In genomic region chr5:112921031-112921832, GRCh38 we compare ENCODE assay signal across 1 cellular context.
TF ChIP-seq lines count a peak whose summit lies in the region.

No MANE protein-coding gene starts in this region.

TF ChIP-seq in K562, 482 proteins besides CTCF, POLR2A, EP300 and RAD21 (continued from another document and continues in another):
- TF ChIP-seq RBM14 (IDR thresholded peaks at IDR 0.05; ENCODE audit: borderline replicate concordance, insufficient read depth, low read depth, low read length) (no peak; the same call in 1 of the 2 replicates), TBP (optimal IDR thresholded peaks at IDR 0.05; ENCODE audit: low read depth, low read length) (peak; percentile 9), ZNF316 (IDR thresholded peaks at IDR 0.05) (no peak), TCF7L2 (IDR thresholded peaks at IDR 0.05; ENCODE audit: low read depth, low read length) (no peak), SMAD1 (IDR thresholded peaks at IDR 0.05; ENCODE audit: low read depth, low read length, partially characterized antibody) (no peak), IRF2 (CRISPR knock-in tag; IDR thresholded peaks at IDR 0.05) (no peak), KLF16 (IDR thresholded peaks at IDR 0.05) (no peak), PHF20 (IDR thresholded peaks at IDR 0.05; ENCODE audit: partially characterized antibody) (no peak), NR2C2 (CRISPR knock-in tag; IDR thresholded peaks at IDR 0.05) (no peak), NR2C2 (tag; IDR thresholded peaks at IDR 0.05) (no peak), TEAD2 (tag; IDR thresholded peaks at IDR 0.05) (no peak), ZNF507 (tag; conservative IDR thresholded peaks at IDR 0.05) (no peak), ARID2 (IDR thresholded peaks at IDR 0.05) (no peak), GTF2F1 (IDR thresholded peaks at IDR 0.05; ENCODE audit: low read depth, low read length) (no peak), ZNF398 (CRISPR knock-in tag; IDR thresholded peaks at IDR 0.05) (no peak), ZBTB7A (IDR thresholded peaks at IDR 0.05; ENCODE audit: borderline replicate concordance, control insufficient read depth, low read depth, low read length) (peak; percentile 90), PHB2 (IDR thresholded peaks at IDR 0.05; ENCODE audit: low read depth) (no peak), NFIC (IDR thresholded peaks at IDR 0.05) (peak; percentile 45), TCF3 (CRISPR knock-in tag; IDR thresholded peaks at IDR 0.05) (no peak), LEF1 (IDR thresholded peaks at IDR 0.05) (no peak), SRSF7 (optimal IDR thresholded peaks at IDR 0.05; ENCODE audit: low read depth, low read length) (no peak), ID3 (CRISPR knock-in tag; IDR thresholded peaks at IDR 0.05) (no peak), ID3 (tag; IDR thresholded peaks at IDR 0.05) (no peak), GABPB1 (CRISPR knock-in tag; IDR thresholded peaks at IDR 0.05) (peak; percentile 38; the same call in 1 of the 2 replicates), U2AF2 (optimal IDR thresholded peaks at IDR 0.05; ENCODE audit: low read depth, low read length) (no peak), CHCHD3 (CRISPR knock-in tag; IDR thresholded peaks at IDR 0.05) (no peak), POU5F1 (IDR thresholded peaks at IDR 0.05; ENCODE audit: borderline replicate concordance, low read depth, low read length, partially characterized antibody) (no peak), KDM2B (CRISPR knock-in tag; IDR thresholded peaks at IDR 0.05) (no peak), ZNF707 (CRISPR knock-in tag; conservative IDR thresholded peaks at IDR 0.05) (no peak), DDX20 (tag; IDR thresholded peaks at IDR 0.05; ENCODE audit: low read depth) (no peak), HDGF (IDR thresholded peaks at IDR 0.05) (no peak), ZNF584 (CRISPR knock-in tag; IDR thresholded peaks at IDR 0.05; ENCODE audit: low read depth) (no peak), SAFB (IDR thresholded peaks at IDR 0.05; ENCODE audit: borderline replicate concordance, low read depth, low read length) (peak; percentile 28; the same call in 1 of the 2 replicates), XRCC4 (IDR thresholded peaks at IDR 0.05; ENCODE audit: extremely low read depth, insufficient read depth, insufficient read length) (no peak), ZNF41 (CRISPR knock-in tag; conservative IDR thresholded peaks at IDR 0.05) (no peak), PHTF2 (CRISPR knock-in tag; IDR thresholded peaks at IDR 0.05) (no peak), MECOM (CRISPR knock-in tag; IDR thresholded peaks at IDR 0.05) (no peak), NFIX (CRISPR knock-in tag; IDR thresholded peaks at IDR 0.05; ENCODE audit: low read depth) (no peak), MCM3 (IDR thresholded peaks at IDR 0.05) (no peak), ARNT (IDR thresholded peaks at IDR 0.05) (no peak), FOXJ2 (tag; IDR thresholded peaks at IDR 0.05) (no peak), ZBED1 (IDR thresholded peaks at IDR 0.05) (no peak), MYNN (IDR thresholded peaks at IDR 0.05) (no peak), MYNN (CRISPR knock-in tag; IDR thresholded peaks at IDR 0.05) (no peak), KDM5B (IDR thresholded peaks at IDR 0.05; ENCODE audit: insufficient replicate concordance, low read depth, low read length) (no peak), DNMT1 (IDR thresholded peaks at IDR 0.05) (no peak), SNIP1 (IDR thresholded peaks at IDR 0.05; ENCODE audit: low read depth) (no peak), JUNB (CRISPR knock-in tag; conservative IDR thresholded peaks at IDR 0.05) (no peak), ZFX (CRISPR knock-in tag; IDR thresholded peaks at IDR 0.05) (peak; percentile 97), GATA2 (CRISPR knock-in tag; IDR thresholded peaks at IDR 0.05) (no peak), ZNF197 (CRISPR knock-in tag; IDR thresholded peaks at IDR 0.05; ENCODE audit: low read depth) (no peak), FOXM1 (IDR thresholded peaks at IDR 0.05; ENCODE audit: low read depth) (no peak), FOXM1 (CRISPR knock-in tag; IDR thresholded peaks at IDR 0.05; ENCODE audit: low read depth) (no peak), NCOA4 (IDR thresholded peaks at IDR 0.05; ENCODE audit: partially characterized antibody) (no peak), USF1 (CRISPR knock-in tag; IDR thresholded peaks at IDR 0.05) (no peak; the same call in 1 of the 2 replicates)
- TF ChIP-seq, protein P1, sequence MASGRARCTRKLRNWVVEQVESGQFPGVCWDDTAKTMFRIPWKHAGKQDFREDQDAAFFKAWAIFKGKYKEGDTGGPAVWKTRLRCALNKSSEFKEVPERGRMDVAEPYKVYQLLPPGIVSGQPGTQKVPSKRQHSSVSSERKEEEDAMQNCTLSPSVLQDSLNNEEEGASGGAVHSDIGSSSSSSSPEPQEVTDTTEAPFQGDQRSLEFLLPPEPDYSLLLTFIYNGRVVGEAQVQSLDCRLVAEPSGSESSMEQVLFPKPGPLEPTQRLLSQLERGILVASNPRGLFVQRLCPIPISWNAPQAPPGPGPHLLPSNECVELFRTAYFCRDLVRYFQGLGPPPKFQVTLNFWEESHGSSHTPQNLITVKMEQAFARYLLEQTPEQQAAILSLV (tag; IDR thresholded peaks at IDR 0.05) = no peak
- TF ChIP-seq, protein P2, sequence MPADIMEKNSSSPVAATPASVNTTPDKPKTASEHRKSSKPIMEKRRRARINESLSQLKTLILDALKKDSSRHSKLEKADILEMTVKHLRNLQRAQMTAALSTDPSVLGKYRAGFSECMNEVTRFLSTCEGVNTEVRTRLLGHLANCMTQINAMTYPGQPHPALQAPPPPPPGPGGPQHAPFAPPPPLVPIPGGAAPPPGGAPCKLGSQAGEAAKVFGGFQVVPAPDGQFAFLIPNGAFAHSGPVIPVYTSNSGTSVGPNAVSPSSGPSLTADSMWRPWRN (IDR thresholded peaks at IDR 0.05; ENCODE audit: low read depth) = no peak
- TF ChIP-seq, protein P3, sequence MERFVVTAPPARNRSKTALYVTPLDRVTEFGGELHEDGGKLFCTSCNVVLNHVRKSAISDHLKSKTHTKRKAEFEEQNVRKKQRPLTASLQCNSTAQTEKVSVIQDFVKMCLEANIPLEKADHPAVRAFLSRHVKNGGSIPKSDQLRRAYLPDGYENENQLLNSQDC (CRISPR knock-in tag; IDR thresholded peaks at IDR 0.05) = no peak
- TF ChIP-seq, protein P4, sequence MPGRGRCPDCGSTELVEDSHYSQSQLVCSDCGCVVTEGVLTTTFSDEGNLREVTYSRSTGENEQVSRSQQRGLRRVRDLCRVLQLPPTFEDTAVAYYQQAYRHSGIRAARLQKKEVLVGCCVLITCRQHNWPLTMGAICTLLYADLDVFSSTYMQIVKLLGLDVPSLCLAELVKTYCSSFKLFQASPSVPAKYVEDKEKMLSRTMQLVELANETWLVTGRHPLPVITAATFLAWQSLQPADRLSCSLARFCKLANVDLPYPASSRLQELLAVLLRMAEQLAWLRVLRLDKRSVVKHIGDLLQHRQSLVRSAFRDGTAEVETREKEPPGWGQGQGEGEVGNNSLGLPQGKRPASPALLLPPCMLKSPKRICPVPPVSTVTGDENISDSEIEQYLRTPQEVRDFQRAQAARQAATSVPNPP (IDR thresholded peaks at IDR 0.05; ENCODE audit: borderline replicate concordance, insufficient read depth, insufficient read length) = no peak
- TF ChIP-seq, protein P5, sequence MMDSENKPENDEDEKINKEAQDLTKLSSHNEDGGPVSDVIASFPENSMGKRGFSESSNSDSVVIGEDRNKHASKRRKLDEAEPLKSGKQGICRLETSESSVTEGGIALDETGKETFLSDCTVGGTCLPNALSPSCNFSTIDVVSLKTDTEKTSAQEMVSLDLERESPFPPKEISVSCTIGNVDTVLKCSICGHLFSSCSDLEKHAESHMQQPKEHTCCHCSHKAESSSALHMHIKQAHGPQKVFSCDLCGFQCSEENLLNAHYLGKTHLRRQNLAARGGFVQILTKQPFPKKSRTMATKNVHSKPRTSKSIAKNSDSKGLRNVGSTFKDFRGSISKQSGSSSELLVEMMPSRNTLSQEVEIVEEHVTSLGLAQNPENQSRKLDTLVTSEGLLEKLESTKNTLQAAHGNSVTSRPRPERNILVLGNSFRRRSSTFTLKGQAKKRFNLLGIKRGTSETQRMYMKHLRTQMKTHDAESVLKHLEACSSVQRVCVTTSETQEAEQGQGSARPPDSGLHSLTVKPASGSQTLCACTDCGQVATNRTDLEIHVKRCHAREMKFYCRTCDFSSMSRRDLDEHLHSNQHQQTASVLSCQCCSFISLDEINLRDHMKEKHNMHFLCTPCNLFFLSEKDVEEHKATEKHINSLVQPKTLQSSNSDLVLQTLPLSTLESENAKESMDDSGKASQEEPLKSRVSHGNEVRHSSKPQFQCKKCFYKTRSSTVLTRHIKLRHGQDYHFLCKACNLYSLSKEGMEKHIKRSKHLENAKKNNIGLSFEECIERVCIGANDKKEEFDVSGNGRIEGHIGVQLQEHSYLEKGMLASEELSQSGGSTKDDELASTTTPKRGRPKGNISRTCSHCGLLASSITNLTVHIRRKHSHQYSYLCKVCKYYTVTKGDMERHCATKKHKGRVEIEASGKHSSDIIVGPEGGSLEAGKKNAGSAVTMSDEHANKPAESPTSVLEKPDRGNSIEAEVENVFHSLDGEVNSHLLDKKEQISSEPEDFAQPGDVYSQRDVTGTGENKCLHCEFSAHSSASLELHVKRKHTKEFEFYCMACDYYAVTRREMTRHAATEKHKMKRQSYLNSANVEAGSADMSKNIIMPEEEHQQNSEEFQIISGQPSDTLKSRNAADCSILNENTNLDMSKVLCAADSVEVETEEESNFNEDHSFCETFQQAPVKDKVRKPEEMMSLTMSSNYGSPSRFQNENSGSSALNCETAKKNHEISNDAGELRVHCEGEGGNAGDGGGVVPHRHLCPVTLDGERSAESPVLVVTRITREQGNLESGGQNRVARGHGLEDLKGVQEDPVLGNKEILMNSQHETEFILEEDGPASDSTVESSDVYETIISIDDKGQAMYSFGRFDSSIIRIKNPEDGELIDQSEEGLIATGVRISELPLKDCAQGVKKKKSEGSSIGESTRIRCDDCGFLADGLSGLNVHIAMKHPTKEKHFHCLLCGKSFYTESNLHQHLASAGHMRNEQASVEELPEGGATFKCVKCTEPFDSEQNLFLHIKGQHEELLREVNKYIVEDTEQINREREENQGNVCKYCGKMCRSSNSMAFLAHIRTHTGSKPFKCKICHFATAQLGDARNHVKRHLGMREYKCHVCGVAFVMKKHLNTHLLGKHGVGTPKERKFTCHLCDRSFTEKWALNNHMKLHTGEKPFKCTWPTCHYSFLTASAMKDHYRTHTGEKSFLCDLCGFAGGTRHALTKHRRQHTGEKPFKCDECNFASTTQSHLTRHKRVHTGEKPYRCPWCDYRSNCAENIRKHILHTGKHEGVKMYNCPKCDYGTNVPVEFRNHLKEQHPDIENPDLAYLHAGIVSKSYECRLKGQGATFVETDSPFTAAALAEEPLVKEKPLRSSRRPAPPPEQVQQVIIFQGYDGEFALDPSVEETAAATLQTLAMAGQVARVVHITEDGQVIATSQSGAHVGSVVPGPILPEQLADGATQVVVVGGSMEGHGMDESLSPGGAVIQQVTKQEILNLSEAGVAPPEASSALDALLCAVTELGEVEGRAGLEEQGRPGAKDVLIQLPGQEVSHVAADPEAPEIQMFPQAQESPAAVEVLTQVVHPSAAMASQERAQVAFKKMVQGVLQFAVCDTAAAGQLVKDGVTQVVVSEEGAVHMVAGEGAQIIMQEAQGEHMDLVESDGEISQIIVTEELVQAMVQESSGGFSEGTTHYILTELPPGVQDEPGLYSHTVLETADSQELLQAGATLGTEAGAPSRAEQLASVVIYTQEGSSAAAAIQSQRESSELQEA (IDR thresholded peaks at IDR 0.05; ENCODE audit: low read depth) = no peak
- TF ChIP-seq, protein P6, sequence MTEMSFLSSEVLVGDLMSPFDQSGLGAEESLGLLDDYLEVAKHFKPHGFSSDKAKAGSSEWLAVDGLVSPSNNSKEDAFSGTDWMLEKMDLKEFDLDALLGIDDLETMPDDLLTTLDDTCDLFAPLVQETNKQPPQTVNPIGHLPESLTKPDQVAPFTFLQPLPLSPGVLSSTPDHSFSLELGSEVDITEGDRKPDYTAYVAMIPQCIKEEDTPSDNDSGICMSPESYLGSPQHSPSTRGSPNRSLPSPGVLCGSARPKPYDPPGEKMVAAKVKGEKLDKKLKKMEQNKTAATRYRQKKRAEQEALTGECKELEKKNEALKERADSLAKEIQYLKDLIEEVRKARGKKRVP (CRISPR knock-in tag; IDR thresholded peaks at IDR 0.05) = no peak
- TF ChIP-seq, protein P7, sequence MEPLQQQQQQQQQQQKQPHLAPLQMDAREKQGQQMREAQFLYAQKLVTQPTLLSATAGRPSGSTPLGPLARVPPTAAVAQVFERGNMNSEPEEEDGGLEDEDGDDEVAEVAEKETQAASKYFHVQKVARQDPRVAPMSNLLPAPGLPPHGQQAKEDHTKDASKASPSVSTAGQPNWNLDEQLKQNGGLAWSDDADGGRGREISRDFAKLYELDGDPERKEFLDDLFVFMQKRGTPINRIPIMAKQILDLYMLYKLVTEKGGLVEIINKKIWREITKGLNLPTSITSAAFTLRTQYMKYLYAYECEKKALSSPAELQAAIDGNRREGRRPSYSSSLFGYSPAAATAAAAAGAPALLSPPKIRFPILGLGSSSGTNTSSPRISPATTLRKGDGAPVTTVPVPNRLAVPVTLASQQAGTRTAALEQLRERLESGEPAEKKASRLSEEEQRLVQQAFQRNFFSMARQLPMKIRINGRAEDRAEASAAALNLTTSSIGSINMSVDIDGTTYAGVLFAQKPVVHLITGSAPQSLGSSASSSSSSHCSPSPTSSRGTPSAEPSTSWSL (CRISPR knock-in tag; IDR thresholded peaks at IDR 0.05; ENCODE audit: borderline replicate concordance) = no peak
